In genomic region chr2:239293450-239294430, GRCh38 we compare ENCODE assay signal across 1 cellular context.
TF ChIP-seq lines count a peak whose summit lies in the region.

No MANE protein-coding gene starts in this region.

TF ChIP-seq in GM12878, 131 proteins besides CTCF, POLR2A, EP300 and RAD21 (continued from another document):
- TF ChIP-seq ZNF592 (IDR thresholded peaks at IDR 0.05) (no peak), PRDM15 (CRISPR knock-in tag; IDR thresholded peaks at IDR 0.05) (no peak), POLR2AphosphoS2 (IDR thresholded peaks at IDR 0.05; ENCODE audit: low read depth, low read length) (no peak), RELA (IDR thresholded peaks at IDR 0.05; ENCODE audit: borderline replicate concordance, partially characterized antibody) (no peak), ZNF24 (IDR thresholded peaks at IDR 0.05) (no peak), JUNB (IDR thresholded peaks at IDR 0.05) (peak; percentile 81), SREBF2 (IDR thresholded peaks at IDR 0.05; ENCODE audit: low read length) (no peak), PAX5 (IDR thresholded peaks at IDR 0.05; ENCODE audit: borderline replicate concordance, low read depth, low read length) (peak; percentile 87), EGR1 (IDR thresholded peaks at IDR 0.05; ENCODE audit: borderline replicate concordance in 1 of 2, low read depth in 2 of 2, low read length in 2 of 2) (no peak), ZZZ3 (IDR thresholded peaks at IDR 0.05; ENCODE audit: control insufficient read depth, insufficient read length, low read depth) (no peak), ZNF274 (IDR thresholded peaks at IDR 0.05; ENCODE audit: insufficient read depth, insufficient read length) (no peak), ATF7 (IDR thresholded peaks at IDR 0.05; ENCODE audit: low read depth) (peak; percentile 57), TAF1 (IDR thresholded peaks at IDR 0.05; ENCODE audit: borderline replicate concordance, low read depth, low read length) (no peak), SRF (IDR thresholded peaks at IDR 0.05; ENCODE audit: low read depth in 2 of 2, low read length in 2 of 2) (no peak), ZSCAN29 (IDR thresholded peaks at IDR 0.05) (no peak), STAT3 (IDR thresholded peaks at IDR 0.05; ENCODE audit: low read depth, low read length) (no peak), HDAC6 (IDR thresholded peaks at IDR 0.05; ENCODE audit: unreplicated experiment) (no peak), TBL1XR1 (IDR thresholded peaks at IDR 0.05; ENCODE audit: low read depth, low read length) (no peak), SUZ12 (IDR thresholded peaks at IDR 0.05; ENCODE audit: unreplicated experiment) (no peak), E4F1 (IDR thresholded peaks at IDR 0.05; ENCODE audit: borderline replicate concordance, partially characterized antibody) (no peak), REST (IDR thresholded peaks at IDR 0.05; ENCODE audit: low read depth, low read length) (no peak), CHD4 (IDR thresholded peaks at IDR 0.05) (no peak), POU2F2 (IDR thresholded peaks at IDR 0.05; ENCODE audit: borderline replicate concordance, low read depth, low read length) (0 out of 3 replicates have a peak, but pooled peaks have one; percentile 44), HSF1 (IDR thresholded peaks at IDR 0.05; ENCODE audit: low read depth, low read length) (no peak), SMARCA5 (IDR thresholded peaks at IDR 0.05) (no peak), NBN (IDR thresholded peaks at IDR 0.05) (peak; percentile 39; the same call in 1 of the 2 replicates), CBX3 (IDR thresholded peaks at IDR 0.05; ENCODE audit: borderline replicate concordance, low read depth) (no peak), RAD51 (IDR thresholded peaks at IDR 0.05) (no peak), ZBTB33 (IDR thresholded peaks at IDR 0.05) (no peak), ELK1 (IDR thresholded peaks at IDR 0.05; ENCODE audit: low read depth, low read length) (no peak), NR2C1 (IDR thresholded peaks at IDR 0.05) (no peak), DPF2 (IDR thresholded peaks at IDR 0.05) (peak; percentile 91), RCOR1 (conservative IDR thresholded peaks at IDR 0.05; ENCODE audit: low read depth, low read length) (no peak), SUPT20H (IDR thresholded peaks at IDR 0.05; ENCODE audit: borderline replicate concordance, control insufficient read depth, low read depth, low read length) (no peak), SKIL (IDR thresholded peaks at IDR 0.05; ENCODE audit: low read depth, poor library complexity, severe bottlenecking) (peak; percentile 66), ETV6 (conservative IDR thresholded peaks at IDR 0.05 in 1 of 2, IDR thresholded peaks at IDR 0.05 in 1 of 2; ENCODE audit: borderline replicate concordance in 1 of 2, low read depth in 1 of 2) (no peak), USF2 (IDR thresholded peaks at IDR 0.05; ENCODE audit: borderline replicate concordance, low read depth, low read length) (no peak)
